ENCODE assay signal across 8 cellular contexts in genomic region chr7:51160990-51161615, GRCh38.
DNase-seq lines count a peak whose midpoint lies in the region; ATAC-seq and TF ChIP-seq lines count a peak whose summit lies in the region.

No MANE protein-coding gene starts in this region.

- POLR2A ChIA-PET in HEK293T (lab: Yijun Ruan, JAX) = no interaction called here

- no peak overlapping the region for H3K27ac Mint-ChIP-seq in memory B cell

- no peak overlapping the region for H3K4me3 Mint-ChIP-seq in memory B cell

- peak overlapping the region; percentile 14 to 97 (median 79) for H3K27ac ChIP-seq in dorsolateral prefrontal cortex

- no peak overlapping the region for H3K4me3 ChIP-seq in dorsolateral prefrontal cortex

- intact Hi-C loops in dorsolateral prefrontal cortex (cut with DNase I) = loop anchor here (2.0 to 5.0 kb wide), 6 partner anchors 156 to 1019 kb away; partner anchors contain the start of genes GRB10 (in 2 of the 2) and COBL (in 1 of the 2)

- no peaks in the 10 kb centered on the region for H3K36me3 Mint-ChIP-seq in memory B cell

- DNase-seq in DMS53 treated with DMSO at 0.1 percent for 48 hours (lab: John Stamatoyannopoulos, UW; ENCODE audit: unreplicated experiment) = peak; percentile 38
- peak; percentile 67 for DNase-seq in HEK293T (ENCODE audit: extremely low spot score)
- peak; percentile 57 for DNase-seq in NCI-H345 (lab: John Stamatoyannopoulos, UW)
- peak; percentile 56 to 60 for DNase-seq in activated CD4-positive, alpha-beta T cell treated with anti-CD3 and anti-CD28 coated beads, Interleukin-2, amount 50 U/mL, for 48 hours
- peak; percentile 65 to 88 (median 76) for DNase-seq in dorsolateral prefrontal cortex
- DNase-seq in memory B cell (ENCODE audit: low spot score in 2 of 2) = peak; percentile 37 to 41
- DNase-seq in stimulated activated CD8-positive, alpha-beta memory T cell treated with anti-CD3 and anti-CD28 coated beads, Interleukin-15, amount 100 ng/mL, for 24 hours (ENCODE audit: low read depth) = peak; percentile 15

- ATAC-seq in memory B cell (ENCODE audit: low read depth) = peak; percentile 60
- no peak for ATAC-seq in GM21825 (IDR thresholded peaks at IDR 0.05; ENCODE audit: unreplicated experiment)

- H3K9me3 Mint-ChIP-seq in memory B cell = peaks cover 3% of the 10 kb centered on the region

- H3K27me3 Mint-ChIP-seq in memory B cell = peaks cover 10% of the 10 kb centered on the region

- H3K27me3 ChIP-seq in dorsolateral prefrontal cortex = no peaks in the 10 kb centered on the region

- TF ChIP-seq CTCF in dorsolateral prefrontal cortex (IDR thresholded peaks at IDR 0.05 in 54 of 56, conservative IDR thresholded peaks at IDR 0.05 in 2 of 56; ENCODE audit: low read depth in 1 of 56, partially characterized antibody in 56 of 56) = peak; percentile 87 to 100 (median 98)

- CTCF ChIA-PET in HEK293T (lab: Yijun Ruan, JAX) = interaction anchor here (0.6 to 3.1 kb wide), 21 partner anchors 9 to 1285 kb away, joined by 3 to 22 read pairs (median 4); no protein-coding TSS in a partner anchor

- H3K4me1 Mint-ChIP-seq in memory B cell = peaks cover 2% of the 10 kb centered on the region

TF ChIP-seq in HEK293T, 16 proteins besides CTCF, POLR2A, EP300 and RAD21:
- TF ChIP-seq FOXM1 (IDR thresholded peaks at IDR 0.05; ENCODE audit: borderline replicate concordance) (no peak), SUZ12 (IDR thresholded peaks at IDR 0.05) (no peak), ELF4 (IDR thresholded peaks at IDR 0.05) (no peak), CTBP1 (IDR thresholded peaks at IDR 0.05; ENCODE audit: borderline replicate concordance) (no peak), ZNF384 (IDR thresholded peaks at IDR 0.05) (no peak), HDGF (IDR thresholded peaks at IDR 0.05; ENCODE audit: borderline replicate concordance) (no peak), FOXK2 (IDR thresholded peaks at IDR 0.05) (no peak), L3MBTL2 (conservative IDR thresholded peaks at IDR 0.05) (no peak), LEF1 (IDR thresholded peaks at IDR 0.05; ENCODE audit: borderline replicate concordance) (no peak), NFRKB (IDR thresholded peaks at IDR 0.05) (no peak), TARDBP (IDR thresholded peaks at IDR 0.05) (no peak), ARNT (IDR thresholded peaks at IDR 0.05) (no peak), SP1 (IDR thresholded peaks at IDR 0.05) (no peak), FOXA1 (IDR thresholded peaks at IDR 0.05) (no peak)
- TF ChIP-seq, protein P1, sequence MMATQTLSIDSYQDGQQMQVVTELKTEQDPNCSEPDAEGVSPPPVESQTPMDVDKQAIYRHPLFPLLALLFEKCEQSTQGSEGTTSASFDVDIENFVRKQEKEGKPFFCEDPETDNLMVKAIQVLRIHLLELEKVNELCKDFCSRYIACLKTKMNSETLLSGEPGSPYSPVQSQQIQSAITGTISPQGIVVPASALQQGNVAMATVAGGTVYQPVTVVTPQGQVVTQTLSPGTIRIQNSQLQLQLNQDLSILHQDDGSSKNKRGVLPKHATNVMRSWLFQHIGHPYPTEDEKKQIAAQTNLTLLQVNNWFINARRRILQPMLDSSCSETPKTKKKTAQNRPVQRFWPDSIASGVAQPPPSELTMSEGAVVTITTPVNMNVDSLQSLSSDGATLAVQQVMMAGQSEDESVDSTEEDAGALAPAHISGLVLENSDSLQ (IDR thresholded peaks at IDR 0.05) = no peak

Comparison
In these comparisons a context has a peak if more than half of its experiments do, and no peak if none do; other contexts are left out.
1. DNase-seq: peak in every context shown above with its lines; median percentile 76 in dorsolateral prefrontal cortex; 67 in HEK293T; 58 in activated CD4-positive, alpha-beta T cell treated with anti-CD3 and anti-CD28 coated beads, Interleukin-2, amount 50 U/mL, for 48 hours; 57 in NCI-H345; 39 in memory B cell; 38 in DMS53 treated with DMSO at 0.1 percent for 48 hours; 15 in stimulated activated CD8-positive, alpha-beta memory T cell treated with anti-CD3 and anti-CD28 coated beads, Interleukin-15, amount 100 ng/mL, for 24 hours.